ENCODE assay signal across 1 cellular context in genomic region chr1:26349886-26350244, GRCh38.
TF ChIP-seq lines count a peak whose summit lies in the region.

No MANE protein-coding gene starts in this region.

TF ChIP-seq in IMR-90, 13 proteins besides CTCF, POLR2A, EP300 and RAD21 (continued from another document):
- TF ChIP-seq, protein P1, sequence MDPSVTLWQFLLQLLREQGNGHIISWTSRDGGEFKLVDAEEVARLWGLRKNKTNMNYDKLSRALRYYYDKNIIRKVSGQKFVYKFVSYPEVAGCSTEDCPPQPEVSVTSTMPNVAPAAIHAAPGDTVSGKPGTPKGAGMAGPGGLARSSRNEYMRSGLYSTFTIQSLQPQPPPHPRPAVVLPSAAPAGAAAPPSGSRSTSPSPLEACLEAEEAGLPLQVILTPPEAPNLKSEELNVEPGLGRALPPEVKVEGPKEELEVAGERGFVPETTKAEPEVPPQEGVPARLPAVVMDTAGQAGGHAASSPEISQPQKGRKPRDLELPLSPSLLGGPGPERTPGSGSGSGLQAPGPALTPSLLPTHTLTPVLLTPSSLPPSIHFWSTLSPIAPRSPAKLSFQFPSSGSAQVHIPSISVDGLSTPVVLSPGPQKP (IDR thresholded peaks at IDR 0.05; ENCODE audit: borderline replicate concordance, low read depth, low read length) = no peak
- TF ChIP-seq RCOR1 (IDR thresholded peaks at IDR 0.05; ENCODE audit: insufficient replicate concordance, low read length) = no peak
- no peak for TF ChIP-seq USF2 (IDR thresholded peaks at IDR 0.05; ENCODE audit: low read depth, low read length)
- TF ChIP-seq MAFK (IDR thresholded peaks at IDR 0.05; ENCODE audit: low read depth, low read length) = no peak
- no peak for TF ChIP-seq MAZ (IDR thresholded peaks at IDR 0.05; ENCODE audit: borderline replicate concordance, low read depth, low read length)
- no peak for TF ChIP-seq RFX5 (IDR thresholded peaks at IDR 0.05; ENCODE audit: low read depth, low read length)
- TF ChIP-seq CEBPB (IDR thresholded peaks at IDR 0.05; ENCODE audit: low read depth, low read length) = no peak
